9 cellular contexts compared by ENCODE assay signal in the genomic region with DNA sequence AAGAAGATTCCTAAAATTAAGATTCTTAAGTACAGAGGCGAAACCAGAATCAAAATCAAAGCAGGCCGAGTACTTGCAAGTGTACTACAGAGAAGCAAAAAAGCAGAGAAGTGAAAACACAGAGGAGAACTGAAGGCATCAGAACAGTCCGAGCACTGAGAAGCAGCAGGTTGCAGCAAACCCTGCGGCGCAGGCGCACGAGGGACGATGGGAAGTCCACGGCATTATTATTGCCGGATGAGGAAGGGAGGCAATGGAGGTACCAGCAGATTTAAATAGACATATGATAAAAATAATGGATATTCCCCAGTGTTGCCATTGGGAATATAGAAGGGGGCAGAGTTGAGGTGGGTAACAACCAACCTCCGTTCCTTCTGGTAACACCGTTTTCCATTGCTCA. TPM values are rescaled to one million over a fixed set of nuclear protein-coding genes. Genes with fewer than 3 reads are reported as not detected.
"Had no signal": no experiment of that assay in that cellular context is flagged by ENCODE, and none has a peak within 500 bp of the region (broad histone marks: within the 10 kb centered on the region; RNA-seq: fewer than 3 reads in every experiment).

No MANE protein-coding gene starts in this region.

- H3K27ac ChIP-seq: HL-60 had no signal

- H3K36me3 ChIP-seq: HAP-1 had no signal

- DNase-seq: HFFc6, KG1 had no signal

- H3K4me3 Mint-ChIP-seq: GM23338, HFFc6, IgD-negative memory B cell had no signal

- H3K4me1 ChIP-seq: HAP-1 had no signal

- H3K9me3 ChIP-seq: HAP-1 had no signal

- H3K36me3 Mint-ChIP-seq: IgD-negative memory B cell had no signal

- H3K27ac Mint-ChIP-seq: GM23338, HFFc6, IgD-negative memory B cell had no signal

- H3K4me3 ChIP-seq: GM23338, HAP-1 had no signal

- H3K9me3 Mint-ChIP-seq: IgD-negative memory B cell had no signal

RNA-seq across cellular contexts. Expression of a gene that starts 7.2 kb away (rescaled TPM):
- total RNA-seq: GM23338, H1, HepG2, HFFc6, HT1080 had no signal
- polyA plus RNA-seq: GM23338, H1, HepG2, IgD-negative memory B cell had no signal
